18 cellular contexts compared by ENCODE assay signal in genomic region chr12:8906781-8907180, GRCh38. TPM values are rescaled to one million over a fixed set of nuclear protein-coding genes. Genes with fewer than 3 reads are reported as not detected.
A peak's percentile ranks its signal among the peaks of the same experiment; 100 is the strongest.
DNase-seq lines count a peak whose midpoint lies in the region; ATAC-seq and TF ChIP-seq lines count a peak whose summit lies in the region.
"Had no signal": no experiment of that assay in that cellular context is flagged by ENCODE, and none has a peak within 500 bp of the region (broad histone marks: within the 10 kb centered on the region; RNA-seq: fewer than 3 reads in every experiment).

No MANE protein-coding gene starts in this region.

- H3K4me1 Mint-ChIP-seq in WTC11 = peaks cover 70% of the 10 kb centered on the region

- TF ChIP-seq POLR2A in erythroblast (IDR thresholded peaks at IDR 0.05; ENCODE audit: low read length) = no peak

- peaks cover 33% of the 10 kb centered on the region for H3K4me1 ChIP-seq in HAP-1
- H3K4me1 ChIP-seq in iPS-20b (ENCODE audit: insufficient read depth, low read length) = peaks cover 33% of the 10 kb centered on the region

- peak overlapping the region; percentile 99 for H3K27ac Mint-ChIP-seq in WTC11
- H3K27ac Mint-ChIP-seq: HFFc6 had no signal

- in situ Hi-C loops in HAP-1 (cut with MboI; ENCODE audit: low sequenced_read_pairs) = no loop called here

- H3K27me3 Mint-ChIP-seq in WTC11 (ENCODE audit: low read depth) = no peaks in the 10 kb centered on the region

- no peaks in the 10 kb centered on the region for H3K27me3 ChIP-seq in HAP-1 (ENCODE audit: low read depth)
- H3K27me3 ChIP-seq in iPS-20b (ENCODE audit: insufficient read depth, low read length) = no peaks in the 10 kb centered on the region

- H3K36me3 Mint-ChIP-seq in WTC11 = peaks cover 14% of the 10 kb centered on the region
- H3K36me3 Mint-ChIP-seq: CD4-positive, CD25-positive, alpha-beta regulatory T cell had no signal

- peak overlapping the region; percentile 49 for H3K4me3 Mint-ChIP-seq in WTC11
- H3K4me3 Mint-ChIP-seq: CD4-positive, CD25-positive, alpha-beta regulatory T cell; HFFc6 had no signal

- H3K9me3 ChIP-seq in HAP-1 = no peaks in the 10 kb centered on the region
- no peaks in the 10 kb centered on the region; the same call in 1 of the 2 replicates for H3K9me3 ChIP-seq in iPS-20b (ENCODE audit: insufficient read depth, low read depth, low read length)

- H3K27ac ChIP-seq in iPS-20b (ENCODE audit: low read length) = peak overlapping the region; percentile 50
- H3K27ac ChIP-seq: GM23248 had no signal

- H3K9me3 Mint-ChIP-seq in WTC11 = peaks cover 12% of the 10 kb centered on the region
- H3K9me3 Mint-ChIP-seq: HFFc6 had no signal

- peak; percentile 44 to 81 for DNase-seq in HAP-1 (ENCODE audit: low spot score in 2 of 2)
- DNase-seq in WTC11 (ENCODE audit: low spot score) = no peak
- DNase-seq in erythroblast (lab: John Stamatoyannopoulos, UW) = no peak
- no peak for DNase-seq in stimulated activated CD4-positive, alpha-beta T cell treated with anti-CD3 and anti-CD28 coated beads, Interleukin-15, amount 100 ng/mL, for 24 hours
- DNase-seq in OCI-M2 (lab: John Stamatoyannopoulos, UW; ENCODE audit: unreplicated experiment) = no peak
- DNase-seq: CD4-positive, CD25-positive, alpha-beta regulatory T cell; GM23248; HFFc6; IMR-90; MM.1S; NCI-H1105; NCI-H1694; NCI-H2227 treated with DMSO at 0.1 percent for 48 hours; OCI-M1; RPMI8226; SIG-M5 had no signal

- no peak for TF ChIP-seq CTCF in WTC11 (IDR thresholded peaks at IDR 0.05)

- POLR2A ChIA-PET in WTC11 (lab: Charles Lee) = interaction anchor here (0.6 to 2.0 kb wide), 2 partner anchors 16 to 41 kb away, joined by 5 to 8 read pairs; no protein-coding TSS in a partner anchor

- ATAC-seq in WTC11 (peak; percentile 19), HG02885 (IDR thresholded peaks at IDR 0.05; ENCODE audit: poor library complexity, unreplicated experiment) (no peak)

- H3K4me3 ChIP-seq in HAP-1 (no peak overlapping the region), iPS-20b (ENCODE audit: low read length) (no peak overlapping the region)
- H3K4me3 ChIP-seq: GM23248 had no signal

- CTCF ChIA-PET in WTC11 (lab: Charles Lee) = interaction anchor here (2.2 to 2.3 kb wide), 2 partner anchors 16 to 46 kb away, joined by 10 to 15 read pairs; no protein-coding TSS in a partner anchor

- H3K36me3 ChIP-seq in HAP-1 (replicated peaks) = no peaks in the 10 kb centered on the region
- no peaks in the 10 kb centered on the region for H3K36me3 ChIP-seq in iPS-20b (ENCODE audit: insufficient read depth, low read depth, low read length)

- H3K9ac ChIP-seq in iPS-20b (ENCODE audit: low read depth, low read length) = peak overlapping the region; percentile 52; the same call in 1 of the 2 replicates
- H3K9ac ChIP-seq: GM23248 had no signal

TF ChIP-seq in WTC11, 78 proteins besides CTCF, POLR2A, EP300 and RAD21:
- no peak for TF ChIP-seq MAX (CRISPR knock-in tag; IDR thresholded peaks at IDR 0.05)
- no peak for TF ChIP-seq ZNF425 (CRISPR knock-in tag; conservative IDR thresholded peaks at IDR 0.05)
- TF ChIP-seq FOXP4 (CRISPR knock-in tag; IDR thresholded peaks at IDR 0.05) = no peak
- TF ChIP-seq ZMAT4 (CRISPR knock-in tag; IDR thresholded peaks at IDR 0.05) = no peak
- no peak for TF ChIP-seq TCF7 (CRISPR knock-in tag; IDR thresholded peaks at IDR 0.05; ENCODE audit: low read depth)
- no peak for TF ChIP-seq ESRRA (CRISPR knock-in tag; IDR thresholded peaks at IDR 0.05; ENCODE audit: borderline replicate concordance)
- TF ChIP-seq ETV6 (CRISPR knock-in tag; IDR thresholded peaks at IDR 0.05) = no peak
- no peak for TF ChIP-seq ZNF423 (CRISPR knock-in tag; IDR thresholded peaks at IDR 0.05)
- TF ChIP-seq AFF4 (CRISPR knock-in tag; IDR thresholded peaks at IDR 0.05; ENCODE audit: borderline replicate concordance) = no peak

RNA-seq across cellular contexts. Expression of gene PHC1, which starts 7.5 kb away (rescaled TPM):
- total RNA-seq in WTC11 (2021) = 733 to 940 TPM (median 913 TPM) in 3 replicates

RNA-seq across cellular contexts. Expression of gene M6PR, which starts 42.7 kb away (rescaled TPM):
- total RNA-seq in WTC11 (2021) = 106 to 139 TPM (median 112 TPM) in 3 replicates

Comparison
In these comparisons a context has a peak if more than half of its experiments do, and no peak if none do; other contexts are left out.
1. DNase-seq: peak in HAP-1 (2 of 2); none in WTC11 (single experiment), erythroblast (0 of 2), stimulated activated CD4-positive, alpha-beta T cell treated with anti-CD3 and anti-CD28 coated beads, Interleukin-15, amount 100 ng/mL, for 24 hours (single experiment) and OCI-M2 (single experiment).